8 cellular contexts compared by ENCODE assay signal in genomic region chr16:2969545-2970521, GRCh38. TPM values are rescaled to one million over a fixed set of nuclear protein-coding genes. Genes with fewer than 3 reads are reported as not detected.
DNase-seq lines count a peak whose midpoint lies in the region; ATAC-seq and TF ChIP-seq lines count a peak whose summit lies in the region.

No MANE protein-coding gene starts in this region.

- WGBS in right lobe of liver (ENCODE audit: insufficient coverage, low coverage, low lambda C conversion rate, missing lambda C conversion rate) = 20% methylated on average over 7 of the region's 83 CpGs

- ATAC-seq in right lobe of liver (peak; percentile 6 to 34 (median 14)), HG03159 (IDR thresholded peaks at IDR 0.05; ENCODE audit: unreplicated experiment) (no peak)

- H3K27ac Mint-ChIP-seq in HFFc6 = no peak overlapping the region

- H3K9me3 ChIP-seq in right lobe of liver = no peaks in the 10 kb centered on the region

- H3K4me1 Mint-ChIP-seq in HFFc6 (ENCODE audit: low read depth) = peaks cover 8% of the 10 kb centered on the region; the same call in 1 of the 2 replicates

- TF ChIP-seq POLR2A in right lobe of liver (IDR thresholded peaks at IDR 0.05) = no peak

- H3K27me3 Mint-ChIP-seq in HFFc6 (ENCODE audit: insufficient read depth) = peaks cover 17% of the 10 kb centered on the region

- intact Hi-C loops in dorsolateral prefrontal cortex (cut with DNase I) = no loop called here
- intact Hi-C loops in right lobe of liver (cut with DNase I) = no loop called here

- H3K4me3 ChIP-seq in dorsolateral prefrontal cortex = peak overlapping the region; percentile 67 to 99 (median 91)
- peak overlapping the region; percentile 51 to 65 (median 56) for H3K4me3 ChIP-seq in right lobe of liver

- H3K36me3 Mint-ChIP-seq in HFFc6 (ENCODE audit: low read depth) = no peaks in the 10 kb centered on the region

- peak overlapping the region; percentile 65 to 99 (median 96) for H3K27ac ChIP-seq in dorsolateral prefrontal cortex
- H3K27ac ChIP-seq in right lobe of liver = peak overlapping the region in 1 of 3 donors; percentile 33

- DNase-seq in GM10266 (ENCODE audit: extremely low spot score) = peak; percentile 93
- peak; percentile 21 for DNase-seq in HFFc6
- peak; percentile 85 for DNase-seq in NCI-H2227 (lab: John Stamatoyannopoulos, UW; ENCODE audit: unreplicated experiment)
- DNase-seq in activated CD4-positive, alpha-beta T cell treated with anti-CD3 and anti-CD28 coated beads for 4 hours = peak; percentile 58 to 73
- DNase-seq in dorsolateral prefrontal cortex = peak in 9 of 10 donors; percentile 31 to 85 (median 64)
- peak in 2 of 3 donors; percentile 63 to 69 for DNase-seq in right lobe of liver
- DNase-seq in stimulated activated CD4-positive, alpha-beta T cell treated with anti-CD3 and anti-CD28 coated beads, Interleukin-4, amount 100 ng/mL, for 4 hours = peak; percentile 67 to 71

- H3K36me3 ChIP-seq in right lobe of liver = no peaks in the 10 kb centered on the region

- H3K4me3 Mint-ChIP-seq in HFFc6 = peak overlapping the region; percentile 73

- 0 out of 2 replicates have a peak, but pooled peaks cover 6% of the 10 kb centered on the region for H3K9me3 Mint-ChIP-seq in HFFc6

- TF ChIP-seq CTCF in GM10266 (IDR thresholded peaks at IDR 0.05; ENCODE audit: control insufficient read depth, insufficient read depth, low read depth, missing control alignments) (peak; percentile 64), HFFc6 (IDR thresholded peaks at IDR 0.05) (peak; percentile 76), dorsolateral prefrontal cortex (IDR thresholded peaks at IDR 0.05 in 54 of 56, conservative IDR thresholded peaks at IDR 0.05 in 2 of 56; ENCODE audit: low read depth in 1 of 56, partially characterized antibody in 56 of 56) (peak in 51 of 56 donors; percentile 19 to 63 (median 48)), right lobe of liver (IDR thresholded peaks at IDR 0.05) (peak; percentile 12 to 36 (median 19))

- H3K4me1 ChIP-seq in right lobe of liver = peaks cover 0 to 8% (median 0%) of the 10 kb centered on the region in 4 donors

- H3K27me3 ChIP-seq in dorsolateral prefrontal cortex = peaks cover 0 to 35% (median 27%) of the 10 kb centered on the region in 45 donors
- peaks cover 4 to 12% of the 10 kb centered on the region in 2 donors for H3K27me3 ChIP-seq in right lobe of liver

RNA-seq across cellular contexts. Expression of gene PAQR4, which starts 0.7 kb away (rescaled TPM):
- total RNA-seq in HFFc6 (2021; fragmentation: NEBNext Ultra II Directional; extraction: Animal tissue kit (Norgen Biotek cat#: 25700)) = 10 to 100 TPM in 5 of 6 experiments, 1 to 10 TPM in 1; 5.7 to 16.5 (median 13.7) TPM
- total RNA-seq in dorsolateral prefrontal cortex (100 to 1,000 TPM in 6 of 120 experiments, 10 to 100 TPM in 114; 31.9 to 177 (median 57.8) TPM), right lobe of liver (1 to 10 TPM in 4 of 6 experiments, under 1 TPM in 2; 0.93 to 6.1 (median 3.3) TPM)

RNA-seq across cellular contexts. Expression of gene KREMEN2, which starts 5.8 kb away (rescaled TPM):
- not detected for total RNA-seq in HFFc6 (2021; fragmentation: NEBNext Ultra II Directional; extraction: Animal tissue kit (Norgen Biotek cat#: 25700))
- total RNA-seq in dorsolateral prefrontal cortex (under 1 TPM in 24 of 120 experiments, not detected in 96; 0.22 to 0.68 (median 0.41) TPM), right lobe of liver (not detected)

RNA-seq across cellular contexts. Expression of gene PKMYT1, which starts 10.4 kb away (rescaled TPM):
- total RNA-seq in HFFc6 (2021; fragmentation: NEBNext Ultra II Directional; extraction: Animal tissue kit (Norgen Biotek cat#: 25700)) = 10 to 100 TPM; 21.1 to 40.8 (median 36.7) TPM
- 10 to 100 TPM in 30 of 120 experiments, 1 to 10 TPM in 90; 2.7 to 18.6 (median 8.3) TPM for total RNA-seq in dorsolateral prefrontal cortex
- total RNA-seq in right lobe of liver = 1 to 10 TPM in 5 of 6 experiments, under 1 TPM in 1; 0.68 to 6.5 (median 1.7) TPM

RNA-seq across cellular contexts. Expression of gene CLDN9, which starts 42.9 kb away (rescaled TPM):
- total RNA-seq in HFFc6 (2021; fragmentation: NEBNext Ultra II Directional; extraction: Animal tissue kit (Norgen Biotek cat#: 25700)) = not detected
- total RNA-seq in dorsolateral prefrontal cortex (10 to 100 TPM in 1 of 120 experiments, 1 to 10 TPM in 118, under 1 TPM in 1; 0.98 to 11.7 (median 3.4) TPM), right lobe of liver (1 to 10 TPM in 2 of 6 experiments, under 1 TPM in 4; 0.25 to 1.7 (median 0.92) TPM)

RNA-seq across cellular contexts. Expression of gene CLDN6, which starts 48.1 kb away (rescaled TPM):
- under 1 TPM in 1 of 6 experiments, not detected in 5; 0.21 TPM for total RNA-seq in HFFc6 (2021; fragmentation: NEBNext Ultra II Directional; extraction: Animal tissue kit (Norgen Biotek cat#: 25700))
- total RNA-seq in dorsolateral prefrontal cortex = 1 to 10 TPM in 3 of 120 experiments, under 1 TPM in 24, not detected in 93; 0.28 to 1.5 (median 0.47) TPM
- 1 to 10 TPM in 1 of 6 experiments, not detected in 5; 2.9 TPM for total RNA-seq in right lobe of liver

Comparison
In these comparisons a context has a peak if more than half of its experiments do, and no peak if none do; other contexts are left out.
1. DNase-seq: peak in every context shown above with its lines; median percentile 93 in GM10266; 85 in NCI-H2227; 69 in stimulated activated CD4-positive, alpha-beta T cell treated with anti-CD3 and anti-CD28 coated beads, Interleukin-4, amount 100 ng/mL, for 4 hours; 66 in right lobe of liver; 66 in activated CD4-positive, alpha-beta T cell treated with anti-CD3 and anti-CD28 coated beads for 4 hours; 64 in dorsolateral prefrontal cortex; 21 in HFFc6.
2. CTCF ChIP-seq: peak in every context shown above with its lines; median percentile 76 in HFFc6; 64 in GM10266; 48 in dorsolateral prefrontal cortex; 19 in right lobe of liver.